1 cellular context compared by ENCODE assay signal in the genomic region with DNA sequence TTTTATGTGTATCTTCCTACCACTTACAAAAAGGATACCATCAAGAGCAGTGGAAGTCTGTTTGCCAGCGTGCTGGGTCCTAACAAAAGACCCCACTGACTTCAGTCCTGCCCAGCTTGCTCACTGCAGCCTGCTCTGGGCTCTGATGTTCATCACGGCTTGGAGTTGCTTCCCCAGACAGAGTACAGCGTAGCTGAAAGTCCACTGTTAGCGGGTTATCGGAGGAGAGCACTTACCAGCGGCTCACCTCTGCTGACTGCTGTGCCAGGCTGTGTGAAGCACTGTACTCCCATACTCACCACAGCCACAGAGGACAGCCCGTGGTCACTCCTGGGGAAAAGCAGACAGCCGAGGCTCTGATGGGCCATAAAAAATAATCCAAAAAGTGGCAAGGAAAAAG.
TF ChIP-seq lines count a peak whose summit lies in the region.

No MANE protein-coding gene starts in this region.

TF ChIP-seq in K562, 482 proteins besides CTCF, POLR2A, EP300 and RAD21 (continued from another document):
- TF ChIP-seq, protein P1, sequence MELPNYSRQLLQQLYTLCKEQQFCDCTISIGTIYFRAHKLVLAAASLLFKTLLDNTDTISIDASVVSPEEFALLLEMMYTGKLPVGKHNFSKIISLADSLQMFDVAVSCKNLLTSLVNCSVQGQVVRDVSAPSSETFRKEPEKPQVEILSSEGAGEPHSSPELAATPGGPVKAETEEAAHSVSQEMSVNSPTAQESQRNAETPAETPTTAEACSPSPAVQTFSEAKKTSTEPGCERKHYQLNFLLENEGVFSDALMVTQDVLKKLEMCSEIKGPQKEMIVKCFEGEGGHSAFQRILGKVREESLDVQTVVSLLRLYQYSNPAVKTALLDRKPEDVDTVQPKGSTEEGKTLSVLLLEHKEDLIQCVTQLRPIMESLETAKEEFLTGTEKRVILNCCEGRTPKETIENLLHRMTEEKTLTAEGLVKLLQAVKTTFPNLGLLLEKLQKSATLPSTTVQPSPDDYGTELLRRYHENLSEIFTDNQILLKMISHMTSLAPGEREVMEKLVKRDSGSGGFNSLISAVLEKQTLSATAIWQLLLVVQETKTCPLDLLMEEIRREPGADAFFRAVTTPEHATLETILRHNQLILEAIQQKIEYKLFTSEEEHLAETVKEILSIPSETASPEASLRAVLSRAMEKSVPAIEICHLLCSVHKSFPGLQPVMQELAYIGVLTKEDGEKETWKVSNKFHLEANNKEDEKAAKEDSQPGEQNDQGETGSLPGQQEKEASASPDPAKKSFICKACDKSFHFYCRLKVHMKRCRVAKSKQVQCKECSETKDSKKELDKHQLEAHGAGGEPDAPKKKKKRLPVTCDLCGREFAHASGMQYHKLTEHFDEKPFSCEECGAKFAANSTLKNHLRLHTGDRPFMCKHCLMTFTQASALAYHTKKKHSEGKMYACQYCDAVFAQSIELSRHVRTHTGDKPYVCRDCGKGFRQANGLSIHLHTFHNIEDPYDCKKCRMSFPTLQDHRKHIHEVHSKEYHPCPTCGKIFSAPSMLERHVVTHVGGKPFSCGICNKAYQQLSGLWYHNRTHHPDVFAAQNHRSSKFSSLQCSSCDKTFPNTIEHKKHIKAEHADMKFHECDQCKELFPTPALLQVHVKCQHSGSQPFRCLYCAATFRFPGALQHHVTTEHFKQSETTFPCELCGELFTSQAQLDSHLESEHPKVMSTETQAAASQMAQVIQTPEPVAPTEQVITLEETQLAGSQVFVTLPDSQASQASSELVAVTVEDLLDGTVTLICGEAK (IDR thresholded peaks at IDR 0.05), result no peak
- TF ChIP-seq, protein P1 (CRISPR knock-in tag; IDR thresholded peaks at IDR 0.05), result no peak
- no peak for TF ChIP-seq DIDO1 (tag; IDR thresholded peaks at IDR 0.05; ENCODE audit: low read depth)
